In the genomic region with DNA sequence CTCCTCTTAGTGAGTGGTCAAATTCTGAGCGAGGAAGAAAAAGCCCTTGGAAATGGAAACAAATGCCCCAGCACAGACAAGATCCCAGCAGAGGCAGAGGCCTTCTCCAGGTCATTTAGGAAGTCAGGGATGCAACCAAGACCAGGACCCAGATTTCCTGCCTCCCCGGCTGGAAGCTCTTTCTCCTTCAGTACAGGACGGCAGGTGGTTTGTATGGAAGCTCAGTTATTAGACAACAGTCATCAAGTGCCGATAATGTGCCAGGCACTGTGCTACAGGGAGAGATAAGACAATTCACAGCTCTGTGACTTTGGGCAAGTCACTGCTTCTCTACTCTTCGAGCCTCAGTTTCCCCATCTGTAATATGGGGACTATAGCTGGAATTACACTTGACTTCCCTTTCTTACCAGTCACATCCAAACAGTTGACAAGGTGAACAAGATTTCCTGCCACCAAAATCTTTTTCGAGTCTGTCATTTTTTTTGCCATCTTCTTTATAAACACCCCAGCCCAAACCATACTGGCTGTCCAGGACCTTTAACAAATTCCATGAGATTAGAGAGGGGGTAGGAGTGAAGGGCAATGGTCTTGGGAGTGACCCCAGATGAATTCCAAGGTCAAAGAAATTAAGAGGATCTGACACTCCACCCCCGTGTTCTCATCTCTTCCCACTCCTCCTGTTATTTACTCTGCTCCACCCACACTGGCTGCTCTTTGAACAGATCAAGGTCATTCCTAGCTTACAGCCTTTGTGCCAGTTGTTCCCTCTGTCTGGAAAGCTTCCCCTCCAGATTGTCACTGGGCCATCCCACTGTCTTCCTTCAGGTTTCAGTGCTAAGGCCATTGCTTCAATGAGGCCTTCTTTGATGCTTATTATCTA, we compare ENCODE assay signal across 11 cellular contexts. TPM values are rescaled to one million over a fixed set of nuclear protein-coding genes. Genes with fewer than 3 reads are reported as not detected.
A peak's percentile ranks its signal among the peaks of the same experiment; 100 is the strongest.
DNase-seq lines count a peak whose midpoint lies in the region; ATAC-seq, FAIRE-seq and TF ChIP-seq lines count a peak whose summit lies in the region.
"Had no signal": no experiment of that assay in that cellular context is flagged by ENCODE, and none has a peak within 500 bp of the region (broad histone marks: within the 10 kb centered on the region; RNA-seq: fewer than 3 reads in every experiment).

No MANE protein-coding gene starts in this region.

- FAIRE-seq in endothelial cell of umbilical vein (lab: Jason Lieb, UNC) = no peak

- H3K27me3 ChIP-seq in endothelial cell of umbilical vein (ENCODE audit: control insufficient read depth in 2 of 2, insufficient read depth in 2 of 2, low read length in 2 of 2) = peaks cover 32 to 38% of the 10 kb centered on the region in 2 experiments
- H3K27me3 ChIP-seq in tibial nerve = peaks cover 0 to 99% of the 10 kb centered on the region in 2 donors

- no peaks in the 10 kb centered on the region for H3K79me2 ChIP-seq in OCI-LY7 (ENCODE audit: insufficient read depth, low read depth, low read length)
- H3K79me2 ChIP-seq in endothelial cell of umbilical vein (ENCODE audit: control insufficient read depth, insufficient read depth, low read length) = no peaks in the 10 kb centered on the region

- H3K9me1 ChIP-seq in endothelial cell of umbilical vein (replicated peaks; ENCODE audit: control insufficient read depth, extremely low read depth, insufficient read depth, low read length) = no peaks in the 10 kb centered on the region

- DNase-seq in activated CD4-positive, alpha-beta T cell treated with anti-CD3 and anti-CD28 coated beads for 36 hours = no peak
- no peak for DNase-seq in activated CD4-positive, alpha-beta T cell treated with anti-CD3 and anti-CD28 coated beads, Interleukin-2, amount 50 U/mL, for 1 hour
- DNase-seq in OCI-LY7 (ENCODE audit: low spot score) = no peak
- peak; percentile 17 for DNase-seq in endothelial cell of umbilical vein (ENCODE audit: low read depth, low spot score)
- DNase-seq in stimulated activated effector memory CD8-positive, alpha-beta T cell treated with anti-CD3 and anti-CD28 coated beads, Interleukin-12 subunit alpha, Interleukin-12 subunit beta, amount 100 ng/mL, for 72 hours (ENCODE audit: low spot score in 2 of 2) = no peak
- DNase-seq in NK-92 (lab: John Stamatoyannopoulos, UW; ENCODE audit: unreplicated experiment) = no peak
- no peak for DNase-seq in GM20000 (ENCODE audit: low spot score)
- no peak for DNase-seq in tibial nerve (ENCODE audit: low spot score in 2 of 2)
- DNase-seq: GDM1, hippocampal formation had no signal

- no peak overlapping the region for H3K4me3 ChIP-seq in OCI-LY7 (ENCODE audit: low read depth, low read length, poor library complexity, severe bottlenecking)
- H3K4me3 ChIP-seq in endothelial cell of umbilical vein (replicated peaks in 1 of 3; ENCODE audit: insufficient read depth in 1 of 3, low read depth in 1 of 3, low read length in 3 of 3) = no peak overlapping the region
- H3K4me3 ChIP-seq in tibial nerve = no peak overlapping the region

- TF ChIP-seq POLR2A in endothelial cell of umbilical vein (IDR thresholded peaks at IDR 0.05; ENCODE audit: low read depth, low read length) (no peak), tibial nerve (IDR thresholded peaks at IDR 0.05) (no peak)

- H3K9me2 ChIP-seq in OCI-LY7 (ENCODE audit: insufficient read depth, low read length) = no peaks in the 10 kb centered on the region

- no peaks in the 10 kb centered on the region for H4K20me1 ChIP-seq in OCI-LY7 (ENCODE audit: insufficient read depth, low read length)
- no peaks in the 10 kb centered on the region for H4K20me1 ChIP-seq in endothelial cell of umbilical vein (replicated peaks; ENCODE audit: control insufficient read depth, extremely low read depth, insufficient read depth, low read length)

- H3K4me2 ChIP-seq in OCI-LY7 (ENCODE audit: low read length) (peak overlapping the region; percentile 60), endothelial cell of umbilical vein (ENCODE audit: insufficient read depth, low read length) (no peak overlapping the region)

- BruUV-seq in OCI-LY7 (replicated peaks; lab: Mats Ljungman, UMichigan) (no TSS peak), endothelial cell of umbilical vein (replicated peaks; lab: Mats Ljungman, UMichigan) (no TSS peak)

- H3K36me3 Mint-ChIP-seq in activated CD4-positive, alpha-beta T cell treated with anti-CD3 and anti-CD28 coated beads for 36 hours (ENCODE audit: low read depth) = no peaks in the 10 kb centered on the region
- H3K36me3 Mint-ChIP-seq in stimulated activated effector memory CD8-positive, alpha-beta T cell treated with anti-CD3 and anti-CD28 coated beads, Interleukin-12 subunit alpha, Interleukin-12 subunit beta, amount 100 ng/mL, for 72 hours = peaks cover 15% of the 10 kb centered on the region

- CTCF ChIA-PET in activated CD4-positive, alpha-beta T cell treated with anti-CD3 and anti-CD28 coated beads for 36 hours (lab: Charles Lee) = interaction anchor here (0.6 to 4.7 kb wide), 23 partner anchors 8 to 671 kb away, joined by 3 to 51 read pairs (median 5); a partner anchor contains a TSS
- CTCF ChIA-PET in OCI-LY7 (lab: Charles Lee; ENCODE audit: unreplicated experiment) (interaction anchor here (0.8 to 1.1 kb wide), 2 partner anchors 10 to 28 kb away, joined by 3 to 4 read pairs; no protein-coding TSS in a partner anchor), endothelial cell of umbilical vein (lab: Charles Lee) (interaction anchor here (0.7 to 3.9 kb wide), 33 partner anchors 8 to 423 kb away, joined by 3 to 55 read pairs (median 5); a partner anchor contains a TSS)

- H3K27ac ChIP-seq in OCI-LY7 (ENCODE audit: low read depth, low read length, poor library complexity, severe bottlenecking) (no peak overlapping the region), endothelial cell of umbilical vein (ENCODE audit: insufficient read depth, low read depth, low read length) (no peak overlapping the region), tibial nerve (no peak overlapping the region)
- H3K27ac ChIP-seq: thoracic aorta had no signal

- intact Hi-C loops in activated CD4-positive, alpha-beta T cell treated with anti-CD3 and anti-CD28 coated beads for 36 hours (cut with DNase I, micrococcal nuclease) = loop anchor here (1.0 to 5.0 kb wide), 8 partner anchors 27 to 673 kb away; a partner anchor contains a TSS
- intact Hi-C loops in OCI-LY7 (cut with micrococcal nuclease; ENCODE audit: unreplicated experiment) = loop anchor here (1.0 kb wide), 1 partner anchor 27 kb away; no protein-coding TSS in a partner anchor
- intact Hi-C loops in endothelial cell of umbilical vein (cut with micrococcal nuclease) = loop anchor here (2.0 kb wide), 2 partner anchors 74 to 160 kb away; a partner anchor contains a TSS

- H3K36me3 ChIP-seq in OCI-LY7 (ENCODE audit: insufficient read depth, low read length) = no peaks in the 10 kb centered on the region
- no peaks in the 10 kb centered on the region for H3K36me3 ChIP-seq in endothelial cell of umbilical vein (ENCODE audit: control insufficient read depth in 2 of 2, extremely low read depth in 1 of 2, insufficient read depth in 2 of 2, low read length in 2 of 2)
- H3K36me3 ChIP-seq in tibial nerve = no peaks in the 10 kb centered on the region
- H3K36me3 ChIP-seq: thoracic aorta had no signal

- dilution Hi-C loops in endothelial cell of umbilical vein (cut with MboI; ENCODE audit: extremely low pct_ligation_motif_present, low sequenced_read_pairs) = no loop called here

- no peak for ATAC-seq in activated CD4-positive, alpha-beta T cell treated with anti-CD3 and anti-CD28 coated beads for 36 hours
- no peak for ATAC-seq in stimulated activated effector memory CD8-positive, alpha-beta T cell treated with anti-CD3 and anti-CD28 coated beads, Interleukin-12 subunit alpha, Interleukin-12 subunit beta, amount 100 ng/mL, for 72 hours

- peaks cover 9% of the 10 kb centered on the region for H3K4me1 ChIP-seq in OCI-LY7 (ENCODE audit: insufficient read depth, low read length, poor library complexity, severe bottlenecking)
- H3K4me1 ChIP-seq in endothelial cell of umbilical vein (ENCODE audit: control insufficient read depth, extremely low read depth, insufficient read depth, low read length) = no peaks in the 10 kb centered on the region
- peaks cover 0 to 29% (median 6%) of the 10 kb centered on the region in 4 donors for H3K4me1 ChIP-seq in tibial nerve

- peaks cover 44% of the 10 kb centered on the region for H3K4me1 Mint-ChIP-seq in activated CD4-positive, alpha-beta T cell treated with anti-CD3 and anti-CD28 coated beads for 36 hours
- peaks cover 46% of the 10 kb centered on the region for H3K4me1 Mint-ChIP-seq in stimulated activated effector memory CD8-positive, alpha-beta T cell treated with anti-CD3 and anti-CD28 coated beads, Interleukin-12 subunit alpha, Interleukin-12 subunit beta, amount 100 ng/mL, for 72 hours

- peak overlapping the region; percentile 11 for H3K4me3 Mint-ChIP-seq in activated CD4-positive, alpha-beta T cell treated with anti-CD3 and anti-CD28 coated beads for 36 hours
- H3K4me3 Mint-ChIP-seq in stimulated activated effector memory CD8-positive, alpha-beta T cell treated with anti-CD3 and anti-CD28 coated beads, Interleukin-12 subunit alpha, Interleukin-12 subunit beta, amount 100 ng/mL, for 72 hours = peak overlapping the region; percentile 49

- no peak overlapping the region for H3K9ac ChIP-seq in endothelial cell of umbilical vein (replicated peaks; ENCODE audit: extremely low read depth, insufficient read depth, low read length)

- no peak overlapping the region for H3K27ac Mint-ChIP-seq in activated CD4-positive, alpha-beta T cell treated with anti-CD3 and anti-CD28 coated beads for 36 hours
- H3K27ac Mint-ChIP-seq in stimulated activated effector memory CD8-positive, alpha-beta T cell treated with anti-CD3 and anti-CD28 coated beads, Interleukin-12 subunit alpha, Interleukin-12 subunit beta, amount 100 ng/mL, for 72 hours = no peak overlapping the region

- H3K27me3 Mint-ChIP-seq in activated CD4-positive, alpha-beta T cell treated with anti-CD3 and anti-CD28 coated beads for 36 hours = peaks cover 50% of the 10 kb centered on the region

- no peak for TF ChIP-seq CTCF in OCI-LY7 (conservative IDR thresholded peaks at IDR 0.05; ENCODE audit: low read length)
- no peak for TF ChIP-seq CTCF in endothelial cell of umbilical vein (IDR thresholded peaks at IDR 0.05; ENCODE audit: extremely low read depth in 1 of 2, insufficient read depth in 1 of 2, low read depth in 1 of 2, low read length in 2 of 2)
- no peak for TF ChIP-seq CTCF in GM20000 (IDR thresholded peaks at IDR 0.05; ENCODE audit: extremely low read depth, missing control alignments)
- no peak for TF ChIP-seq CTCF in tibial nerve (IDR thresholded peaks at IDR 0.05)

- no peaks in the 10 kb centered on the region for H3K9me3 Mint-ChIP-seq in activated CD4-positive, alpha-beta T cell treated with anti-CD3 and anti-CD28 coated beads for 36 hours (ENCODE audit: low read depth)
- peaks cover 4% of the 10 kb centered on the region for H3K9me3 Mint-ChIP-seq in stimulated activated effector memory CD8-positive, alpha-beta T cell treated with anti-CD3 and anti-CD28 coated beads, Interleukin-12 subunit alpha, Interleukin-12 subunit beta, amount 100 ng/mL, for 72 hours

- TF ChIP-seq EP300 in tibial nerve (IDR thresholded peaks at IDR 0.05) = no peak

- WGBS in tibial nerve, 2 donors = 53 to 67% methylated on average over 7 of the region's 7 CpGs

- peaks cover 9% of the 10 kb centered on the region; the same call in 1 of the 2 replicates for H3K9me3 ChIP-seq in OCI-LY7 (ENCODE audit: low read length)
- no peaks in the 10 kb centered on the region for H3K9me3 ChIP-seq in endothelial cell of umbilical vein (replicated peaks; ENCODE audit: control insufficient read depth, insufficient read depth, low read length)
- H3K9me3 ChIP-seq in tibial nerve = no peaks in the 10 kb centered on the region
- H3K9me3 ChIP-seq: thoracic aorta had no signal

- POLR2A ChIA-PET in activated CD4-positive, alpha-beta T cell treated with anti-CD3 and anti-CD28 coated beads for 36 hours (lab: Charles Lee) = no interaction called here
- POLR2A ChIA-PET in OCI-LY7 (lab: Charles Lee) = interaction anchor here (0.9 kb wide), 1 partner anchor 58 kb away, joined by 3 read pairs; no protein-coding TSS in a partner anchor
- POLR2A ChIA-PET in endothelial cell of umbilical vein (lab: Charles Lee) = no interaction called here

- H2AFZ ChIP-seq in OCI-LY7 (ENCODE audit: low read length) (peak overlapping the region; percentile 32; the same call in 1 of the 2 replicates), endothelial cell of umbilical vein (ENCODE audit: low read depth, low read length) (no peak overlapping the region)

RNA-seq across cellular contexts. Expression of a gene that starts 6.0 kb away (rescaled TPM):
- total RNA-seq in activated CD4-positive, alpha-beta T cell treated with anti-CD3 and anti-CD28 coated beads for 36 hours = not detected
- not detected in 2 replicates for total RNA-seq in OCI-LY7 (2014; rRNA removed; shearing (Covaris generic))
- total RNA-seq in OCI-LY7 (2022) = not detected in 2 replicates
- total RNA-seq in endothelial cell of umbilical vein = not detected in 2 replicates
- polyA plus RNA-seq in endothelial cell of umbilical vein = not detected in 2 replicates
- polyA plus RNA-seq in endothelial cell of umbilical vein (2011; cell fraction: cytosol; rRNA removed) = not detected in 2 replicates
- polyA plus RNA-seq in endothelial cell of umbilical vein (2011; cell fraction: nucleus; rRNA removed) = not detected in 2 replicates
- not detected in 2 replicates for polyA plus RNA-seq in endothelial cell of umbilical vein (2012)
- not detected in 2 replicates for polyA minus RNA-seq in endothelial cell of umbilical vein
- polyA minus RNA-seq in endothelial cell of umbilical vein (2011; cell fraction: cytosol; rRNA and poly(A)+ RNA removed) = not detected
- polyA minus RNA-seq in endothelial cell of umbilical vein (2011; cell fraction: nucleus; rRNA and poly(A)+ RNA removed) = not detected in 2 replicates
- total RNA-seq in tibial nerve = under 1 TPM in 3 of 4 donors, not detected in 1; 0.22 to 0.98 (median 0.60) TPM

RNA-seq across cellular contexts. Expression of a gene that starts 14.3 kb away (rescaled TPM):
- under 1 TPM; 0.49 to 0.73 TPM for total RNA-seq in activated CD4-positive, alpha-beta T cell treated with anti-CD3 and anti-CD28 coated beads for 36 hours
- 0.18 and 3.8 TPM in 2 replicates for total RNA-seq in OCI-LY7 (2014; rRNA removed; shearing (Covaris generic))
- total RNA-seq in OCI-LY7 (2022) (10.3 and 11.0 TPM in 2 replicates), endothelial cell of umbilical vein (1.6 and 1.8 TPM in 2 replicates), tibial nerve (1 to 10 TPM in 1 of 4 donors, not detected in 3; 5.2 TPM)
- polyA plus RNA-seq in endothelial cell of umbilical vein = 1.8 and 2.3 TPM in 2 replicates
- polyA plus RNA-seq in endothelial cell of umbilical vein (2011; cell fraction: cytosol; rRNA removed) = 1.8 and 1.9 TPM in 2 replicates
- polyA plus RNA-seq in endothelial cell of umbilical vein (2011; cell fraction: nucleus; rRNA removed) = 0.51 and 0.92 TPM in 2 replicates
- polyA plus RNA-seq in endothelial cell of umbilical vein (2012) = 4.4 and 7.1 TPM in 2 replicates
- 1.3 and 1.5 TPM in 2 replicates for polyA minus RNA-seq in endothelial cell of umbilical vein
- polyA minus RNA-seq in endothelial cell of umbilical vein (2011; cell fraction: cytosol; rRNA and poly(A)+ RNA removed) = not detected
- polyA minus RNA-seq in endothelial cell of umbilical vein (2011; cell fraction: nucleus; rRNA and poly(A)+ RNA removed) = 0.24 and 0.43 TPM in 2 replicates
- total RNA-seq: thoracic aorta had no signal

RNA-seq across cellular contexts. Expression of a gene that starts 42.8 kb away (rescaled TPM):
- total RNA-seq in activated CD4-positive, alpha-beta T cell treated with anti-CD3 and anti-CD28 coated beads for 36 hours = 10 to 100 TPM; 27.4 to 28.9 TPM
- 15.0 and 21.0 TPM in 2 replicates for total RNA-seq in OCI-LY7 (2014; rRNA removed; shearing (Covaris generic))
- total RNA-seq in OCI-LY7 (2022) = 28.4 and 30.5 TPM in 2 replicates
- total RNA-seq in endothelial cell of umbilical vein = 22.8 and 23.9 TPM in 2 replicates
- polyA plus RNA-seq in endothelial cell of umbilical vein = 17.3 and 20.4 TPM in 2 replicates
- polyA plus RNA-seq in endothelial cell of umbilical vein (2011; cell fraction: cytosol; rRNA removed) = 8.5 and 11.3 TPM in 2 replicates
- polyA plus RNA-seq in endothelial cell of umbilical vein (2011; cell fraction: nucleus; rRNA removed) = 59.6 and 68.7 TPM in 2 replicates
- 9.2 and 10.8 TPM in 2 replicates for polyA plus RNA-seq in endothelial cell of umbilical vein (2012)
- 24.7 and 32.9 TPM in 2 replicates for polyA minus RNA-seq in endothelial cell of umbilical vein
- 8.7 TPM for polyA minus RNA-seq in endothelial cell of umbilical vein (2011; cell fraction: cytosol; rRNA and poly(A)+ RNA removed)
- 45.1 and 55.4 TPM in 2 replicates for polyA minus RNA-seq in endothelial cell of umbilical vein (2011; cell fraction: nucleus; rRNA and poly(A)+ RNA removed)
- total RNA-seq in tibial nerve = 10 to 100 TPM; 24.3 to 42.3 (median 28.6) TPM
